Comparison of ENCODE assay signal across 8 cellular contexts in the genomic region with DNA sequence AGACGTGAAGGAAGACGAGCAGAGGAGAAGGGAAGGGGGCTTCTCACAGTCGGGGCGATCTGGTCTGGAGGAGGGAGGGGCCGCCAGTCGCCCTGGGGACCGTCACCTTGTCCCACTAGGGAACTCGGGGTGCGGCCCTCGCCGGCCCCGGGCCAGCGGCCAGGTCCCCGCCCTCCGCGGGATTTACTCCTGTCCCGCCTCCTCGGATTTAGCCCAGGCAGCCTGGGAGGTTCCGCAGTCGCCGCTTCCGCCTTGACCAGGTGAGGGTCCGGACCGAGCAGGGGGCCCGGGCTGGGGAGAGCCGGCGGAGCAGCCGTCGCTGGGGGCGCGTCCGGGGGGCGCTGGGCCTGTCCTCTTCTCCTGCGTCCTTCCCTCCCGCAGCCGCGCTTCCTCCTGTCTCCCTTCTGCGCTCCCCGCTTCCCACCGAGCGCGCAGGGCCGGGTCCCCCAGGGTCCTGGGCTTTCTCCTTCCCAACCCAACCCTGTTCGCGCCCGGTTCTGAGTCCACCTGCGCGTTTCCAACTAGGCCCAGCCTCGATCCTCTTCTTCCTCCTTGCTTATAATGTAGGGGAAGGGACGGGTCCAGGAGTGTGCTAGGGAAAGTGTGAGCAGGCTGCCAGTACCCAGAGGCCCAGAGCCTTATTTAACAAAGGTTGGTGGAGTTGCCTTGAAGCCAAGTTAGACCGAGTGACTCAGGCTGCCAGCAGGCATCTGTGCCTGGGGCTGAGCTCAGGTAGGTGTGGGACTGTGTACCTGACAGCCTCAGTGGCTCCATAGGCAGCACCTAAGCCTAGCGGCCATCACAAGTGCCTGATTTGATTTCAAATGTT. TPM values are rescaled to one million over a fixed set of nuclear protein-coding genes. Genes with fewer than 3 reads are reported as not detected.
DNase-seq lines count a peak whose midpoint lies in the region; ATAC-seq and TF ChIP-seq lines count a peak whose summit lies in the region.

TSS of gene TNK1 (plus strand) at position 235 of the 829 bp plus-strand sequence. CDS start 1,838 bp downstream, outside the sequence.

- TF ChIP-seq POLR2A in uterus (IDR thresholded peaks at IDR 0.05), result peak in 1 of 2 donors; percentile 48
- TF ChIP-seq POLR2A in GM18505 (IDR thresholded peaks at IDR 0.05; ENCODE audit: borderline replicate concordance, extremely low read depth, insufficient read depth, insufficient read length), result no peak

- H3K4me3 ChIP-seq in endocrine pancreas (ENCODE audit: control insufficient read depth, insufficient read depth, low read length) (peak within 1 kb of the TSS; percentile 7), mesodermal cell (ENCODE audit: extremely low read depth, insufficient read depth, low read length, poor library complexity, severe bottlenecking) (peak within 1 kb of the TSS; percentile 28), uterus (peak within 1 kb of the TSS; percentile 13 to 43), SJCRH30 (no peak within 1 kb of the TSS)

- peak; percentile 32 for DNase-seq in NCI-H82 (lab: John Stamatoyannopoulos, UW)
- DNase-seq in NCI-H82 treated with DMSO at 0.1 percent for 48 hours (lab: John Stamatoyannopoulos, UW; ENCODE audit: unreplicated experiment), result no peak
- DNase-seq in uterus, result peak; percentile 49 to 56
- no peak for DNase-seq in NK-92 treated with Interleukin-12 subunit alpha and Interleukin-12 subunit beta, amount 100 ng/mL, for 24 hours (lab: John Stamatoyannopoulos, UW)
- DNase-seq in SJCRH30, result no peak

- no peak for TF ChIP-seq CTCF in uterus (IDR thresholded peaks at IDR 0.05)

- H3K27ac ChIP-seq in mesodermal cell (ENCODE audit: low read depth, low read length, severe bottlenecking), result no peak within 1 kb of the TSS
- peak within 1 kb of the TSS in 1 of 2 donors; percentile 64 for H3K27ac ChIP-seq in uterus
- H3K27ac ChIP-seq in SJCRH30, result no peak within 1 kb of the TSS

- no peak for ATAC-seq in GM18505 (IDR thresholded peaks at IDR 0.05; ENCODE audit: unreplicated experiment)

- H3K27me3 ChIP-seq in endocrine pancreas (ENCODE audit: control insufficient read depth, insufficient read depth, low read length), result no peaks in the 10 kb centered on the region
- H3K27me3 ChIP-seq in uterus, result no peaks in the 10 kb centered on the region
- no peaks in the 10 kb centered on the region for H3K27me3 ChIP-seq in SJCRH30

- WGBS in mesodermal cell (ENCODE audit: insufficient coverage in 2 of 2), 2 experiments, result 7 to 9% methylated on average over 42 to 44 of the region's 52 CpGs

- H3K4me1 ChIP-seq in endocrine pancreas (ENCODE audit: control insufficient read depth, insufficient read depth, low read length) (no peaks in the 10 kb centered on the region), mesodermal cell (ENCODE audit: control insufficient read depth, insufficient read depth, low read length, poor library complexity, severe bottlenecking) (no peaks in the 10 kb centered on the region), uterus (peaks cover 0 to 11% of the 10 kb centered on the region in 2 donors), SJCRH30 (no peaks in the 10 kb centered on the region)

- no peaks in the 10 kb centered on the region for H3K36me3 ChIP-seq in endocrine pancreas (ENCODE audit: control insufficient read depth, insufficient read depth, low read length)
- H3K36me3 ChIP-seq in mesodermal cell (ENCODE audit: control insufficient read depth, insufficient read depth, low read length), result no peaks in the 10 kb centered on the region
- H3K36me3 ChIP-seq in uterus, result no peaks in the 10 kb centered on the region
- no peaks in the 10 kb centered on the region for H3K36me3 ChIP-seq in SJCRH30

- intact Hi-C loops in uterus (cut with DNase I; ENCODE audit: low total_unique reads), result no loop called here

- peak within 1 kb of the TSS; percentile 65 for H3K9ac ChIP-seq in endocrine pancreas (ENCODE audit: control insufficient read depth, insufficient read depth, low read length)

- H3K9me3 ChIP-seq in endocrine pancreas (ENCODE audit: control insufficient read depth, low read length) (no peaks in the 10 kb centered on the region), mesodermal cell (ENCODE audit: control insufficient read depth, low read length) (peaks cover 10% of the 10 kb centered on the region), uterus (no peaks in the 10 kb centered on the region), SJCRH30 (replicated peaks) (0 out of 2 replicates have a peak, but pooled peaks cover 3% of the 10 kb centered on the region)

RNA-seq across cellular contexts. Expression of gene TNK1, which starts in this region (rescaled TPM):
- polyA plus RNA-seq in mesodermal cell (2013, experiment 1 of 2), result 0.55 TPM
- polyA plus RNA-seq in mesodermal cell (2013, experiment 2 of 2), result 0.66 TPM
- 1 to 10 TPM in 3 of 4 donors, under 1 TPM in 1; 0.26 to 9.2 (median 1.8) TPM for total RNA-seq in uterus
- not detected in 2 replicates for total RNA-seq in SJCRH30 (2014; rRNA removed; shearing (Covaris generic))

Comparison
In these comparisons a context has a peak if more than half of its experiments do, and no peak if none do; other contexts are left out.
1. DNase-seq: peak in NCI-H82 (single experiment) and uterus (2 of 2); none in NCI-H82 treated with DMSO at 0.1 percent for 48 hours (single experiment), NK-92 treated with Interleukin-12 subunit alpha and Interleukin-12 subunit beta, amount 100 ng/mL, for 24 hours (single experiment) and SJCRH30 (0 of 2).